Comparison of ENCODE assay signal across 1 cellular context in the genomic region with DNA sequence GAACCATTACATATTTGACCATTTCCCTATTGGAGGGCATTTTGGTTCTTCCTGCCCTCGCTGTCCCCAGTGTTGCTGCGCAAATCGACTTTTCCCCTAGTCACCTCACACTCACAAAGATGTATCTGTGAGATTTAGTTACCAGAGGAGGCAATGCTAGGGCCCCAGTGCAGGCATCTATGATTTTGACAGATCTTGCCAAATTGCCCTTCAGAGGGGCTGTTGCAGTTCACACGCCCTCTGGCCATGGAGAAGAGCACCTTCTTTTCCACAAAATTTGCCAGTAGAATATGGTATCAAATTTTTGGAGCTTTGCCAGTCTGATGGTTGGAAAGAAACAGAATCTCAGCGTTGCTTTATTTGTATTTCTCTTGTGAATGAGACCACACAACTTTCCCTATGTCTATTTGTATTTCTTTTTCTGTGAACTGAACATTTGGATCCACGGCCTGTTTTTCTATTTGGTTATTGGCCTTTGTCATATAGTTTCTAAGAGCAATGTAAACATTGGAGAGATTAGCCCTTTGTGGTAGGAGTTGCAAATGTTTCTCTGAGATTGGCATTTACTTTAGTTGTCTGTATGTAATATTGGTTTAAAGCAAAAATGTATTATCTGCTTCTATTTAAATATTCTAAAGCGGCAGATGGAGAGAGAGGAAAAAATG.
TF ChIP-seq lines count a peak whose summit lies in the region.

No MANE protein-coding gene starts in this region.

TF ChIP-seq in HepG2, 621 proteins besides CTCF, POLR2A, EP300 and RAD21 (continued from another document and continues in another):
- TF ChIP-seq, protein P1, sequence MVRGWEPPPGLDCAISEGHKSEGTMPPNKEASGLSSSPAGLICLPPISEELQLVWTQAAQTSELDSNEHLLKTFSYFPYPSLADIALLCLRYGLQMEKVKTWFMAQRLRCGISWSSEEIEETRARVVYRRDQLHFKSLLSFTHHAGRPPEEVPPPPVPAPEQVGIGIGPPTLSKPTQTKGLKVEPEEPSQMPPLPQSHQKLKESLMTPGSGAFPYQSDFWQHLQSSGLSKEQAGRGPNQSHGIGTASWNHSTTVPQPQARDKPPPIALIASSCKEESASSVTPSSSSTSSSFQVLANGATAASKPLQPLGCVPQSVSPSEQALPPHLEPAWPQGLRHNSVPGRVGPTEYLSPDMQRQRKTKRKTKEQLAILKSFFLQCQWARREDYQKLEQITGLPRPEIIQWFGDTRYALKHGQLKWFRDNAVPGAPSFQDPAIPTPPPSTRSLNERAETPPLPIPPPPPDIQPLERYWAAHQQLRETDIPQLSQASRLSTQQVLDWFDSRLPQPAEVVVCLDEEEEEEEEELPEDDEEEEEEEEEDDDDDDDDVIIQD (CRISPR knock-in tag; IDR thresholded peaks at IDR 0.05; ENCODE audit: low read depth): no peak
- no peak for TF ChIP-seq POLR2G (IDR thresholded peaks at IDR 0.05; ENCODE audit: low read depth, low read length)
- no peak for TF ChIP-seq NFE2L2 (IDR thresholded peaks at IDR 0.05; ENCODE audit: low read length)
- peak; percentile 45; the same call in 1 of the 2 replicates for TF ChIP-seq NCOA2 (CRISPR knock-in tag; IDR thresholded peaks at IDR 0.05)
- TF ChIP-seq, protein P2, sequence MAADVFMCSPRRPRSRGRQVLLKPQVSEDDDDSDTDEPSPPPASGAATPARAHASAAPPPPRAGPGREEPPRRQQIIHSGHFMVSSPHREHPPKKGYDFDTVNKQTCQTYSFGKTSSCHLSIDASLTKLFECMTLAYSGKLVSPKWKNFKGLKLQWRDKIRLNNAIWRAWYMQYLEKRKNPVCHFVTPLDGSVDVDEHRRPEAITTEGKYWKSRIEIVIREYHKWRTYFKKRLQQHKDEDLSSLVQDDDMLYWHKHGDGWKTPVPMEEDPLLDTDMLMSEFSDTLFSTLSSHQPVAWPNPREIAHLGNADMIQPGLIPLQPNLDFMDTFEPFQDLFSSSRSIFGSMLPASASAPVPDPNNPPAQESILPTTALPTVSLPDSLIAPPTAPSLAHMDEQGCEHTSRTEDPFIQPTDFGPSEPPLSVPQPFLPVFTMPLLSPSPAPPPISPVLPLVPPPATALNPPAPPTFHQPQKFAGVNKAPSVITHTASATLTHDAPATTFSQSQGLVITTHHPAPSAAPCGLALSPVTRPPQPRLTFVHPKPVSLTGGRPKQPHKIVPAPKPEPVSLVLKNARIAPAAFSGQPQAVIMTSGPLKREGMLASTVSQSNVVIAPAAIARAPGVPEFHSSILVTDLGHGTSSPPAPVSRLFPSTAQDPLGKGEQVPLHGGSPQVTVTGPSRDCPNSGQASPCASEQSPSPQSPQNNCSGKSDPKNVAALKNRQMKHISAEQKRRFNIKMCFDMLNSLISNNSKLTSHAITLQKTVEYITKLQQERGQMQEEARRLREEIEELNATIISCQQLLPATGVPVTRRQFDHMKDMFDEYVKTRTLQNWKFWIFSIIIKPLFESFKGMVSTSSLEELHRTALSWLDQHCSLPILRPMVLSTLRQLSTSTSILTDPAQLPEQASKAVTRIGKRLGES (CRISPR knock-in tag; IDR thresholded peaks at IDR 0.05; ENCODE audit: borderline replicate concordance): no peak
- TF ChIP-seq WIZ (CRISPR knock-in tag; IDR thresholded peaks at IDR 0.05): no peak
- TF ChIP-seq, protein P3, sequence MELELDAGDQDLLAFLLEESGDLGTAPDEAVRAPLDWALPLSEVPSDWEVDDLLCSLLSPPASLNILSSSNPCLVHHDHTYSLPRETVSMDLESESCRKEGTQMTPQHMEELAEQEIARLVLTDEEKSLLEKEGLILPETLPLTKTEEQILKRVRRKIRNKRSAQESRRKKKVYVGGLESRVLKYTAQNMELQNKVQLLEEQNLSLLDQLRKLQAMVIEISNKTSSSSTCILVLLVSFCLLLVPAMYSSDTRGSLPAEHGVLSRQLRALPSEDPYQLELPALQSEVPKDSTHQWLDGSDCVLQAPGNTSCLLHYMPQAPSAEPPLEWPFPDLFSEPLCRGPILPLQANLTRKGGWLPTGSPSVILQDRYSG (CRISPR knock-in tag; IDR thresholded peaks at IDR 0.05): no peak
- TF ChIP-seq, protein P4, sequence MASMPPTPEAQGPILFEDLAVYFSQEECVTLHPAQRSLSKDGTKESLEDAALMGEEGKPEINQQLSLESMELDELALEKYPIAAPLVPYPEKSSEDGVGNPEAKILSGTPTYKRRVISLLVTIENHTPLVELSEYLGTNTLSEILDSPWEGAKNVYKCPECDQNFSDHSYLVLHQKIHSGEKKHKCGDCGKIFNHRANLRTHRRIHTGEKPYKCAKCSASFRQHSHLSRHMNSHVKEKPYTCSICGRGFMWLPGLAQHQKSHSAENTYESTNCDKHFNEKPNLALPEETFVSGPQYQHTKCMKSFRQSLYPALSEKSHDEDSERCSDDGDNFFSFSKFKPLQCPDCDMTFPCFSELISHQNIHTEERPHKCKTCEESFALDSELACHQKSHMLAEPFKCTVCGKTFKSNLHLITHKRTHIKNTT (CRISPR knock-in tag; IDR thresholded peaks at IDR 0.05): no peak
- TF ChIP-seq SMARCE1 (IDR thresholded peaks at IDR 0.05; ENCODE audit: borderline replicate concordance): no peak
- TF ChIP-seq HOXA9 (CRISPR knock-in tag; IDR thresholded peaks at IDR 0.05; ENCODE audit: borderline replicate concordance): no peak
- no peak for TF ChIP-seq IKZF4 (CRISPR knock-in tag; IDR thresholded peaks at IDR 0.05; ENCODE audit: borderline replicate concordance, low read depth, not compliant biosample characterization)
- no peak for TF ChIP-seq HBP1 (CRISPR knock-in tag; IDR thresholded peaks at IDR 0.05; ENCODE audit: low read depth)
- no peak for TF ChIP-seq ESRRA (CRISPR knock-in tag; IDR thresholded peaks at IDR 0.05; ENCODE audit: low read depth)
- TF ChIP-seq, protein P5, sequence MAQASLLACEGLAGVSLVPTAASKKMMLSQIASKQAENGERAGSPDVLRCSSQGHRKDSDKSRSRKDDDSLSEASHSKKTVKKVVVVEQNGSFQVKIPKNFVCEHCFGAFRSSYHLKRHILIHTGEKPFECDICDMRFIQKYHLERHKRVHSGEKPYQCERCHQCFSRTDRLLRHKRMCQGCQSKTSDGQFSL (CRISPR knock-in tag; IDR thresholded peaks at IDR 0.05): no peak
- no peak for TF ChIP-seq NR2F1 (CRISPR knock-in tag; IDR thresholded peaks at IDR 0.05)
- peak; percentile 60; the same call in 1 of the 2 replicates for TF ChIP-seq FOXJ3 (CRISPR knock-in tag; IDR thresholded peaks at IDR 0.05; ENCODE audit: borderline replicate concordance)
- no peak for TF ChIP-seq ZNF543 (CRISPR knock-in tag; IDR thresholded peaks at IDR 0.05)
- no peak for TF ChIP-seq TOE1 (CRISPR knock-in tag; IDR thresholded peaks at IDR 0.05)
- TF ChIP-seq, protein P6, sequence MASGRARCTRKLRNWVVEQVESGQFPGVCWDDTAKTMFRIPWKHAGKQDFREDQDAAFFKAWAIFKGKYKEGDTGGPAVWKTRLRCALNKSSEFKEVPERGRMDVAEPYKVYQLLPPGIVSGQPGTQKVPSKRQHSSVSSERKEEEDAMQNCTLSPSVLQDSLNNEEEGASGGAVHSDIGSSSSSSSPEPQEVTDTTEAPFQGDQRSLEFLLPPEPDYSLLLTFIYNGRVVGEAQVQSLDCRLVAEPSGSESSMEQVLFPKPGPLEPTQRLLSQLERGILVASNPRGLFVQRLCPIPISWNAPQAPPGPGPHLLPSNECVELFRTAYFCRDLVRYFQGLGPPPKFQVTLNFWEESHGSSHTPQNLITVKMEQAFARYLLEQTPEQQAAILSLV (CRISPR knock-in tag; IDR thresholded peaks at IDR 0.05; ENCODE audit: borderline replicate concordance): no peak
- peak; percentile 83; the same call in 1 of the 2 replicates for TF ChIP-seq RCOR2 (CRISPR knock-in tag; IDR thresholded peaks at IDR 0.05)
- no peak for TF ChIP-seq ATF3 (CRISPR knock-in tag; IDR thresholded peaks at IDR 0.05)
- TF ChIP-seq, protein P7, sequence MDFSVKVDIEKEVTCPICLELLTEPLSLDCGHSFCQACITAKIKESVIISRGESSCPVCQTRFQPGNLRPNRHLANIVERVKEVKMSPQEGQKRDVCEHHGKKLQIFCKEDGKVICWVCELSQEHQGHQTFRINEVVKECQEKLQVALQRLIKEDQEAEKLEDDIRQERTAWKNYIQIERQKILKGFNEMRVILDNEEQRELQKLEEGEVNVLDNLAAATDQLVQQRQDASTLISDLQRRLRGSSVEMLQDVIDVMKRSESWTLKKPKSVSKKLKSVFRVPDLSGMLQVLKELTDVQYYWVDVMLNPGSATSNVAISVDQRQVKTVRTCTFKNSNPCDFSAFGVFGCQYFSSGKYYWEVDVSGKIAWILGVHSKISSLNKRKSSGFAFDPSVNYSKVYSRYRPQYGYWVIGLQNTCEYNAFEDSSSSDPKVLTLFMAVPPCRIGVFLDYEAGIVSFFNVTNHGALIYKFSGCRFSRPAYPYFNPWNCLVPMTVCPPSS (IDR thresholded peaks at IDR 0.05): no peak
- no peak for TF ChIP-seq GZF1 (CRISPR knock-in tag; IDR thresholded peaks at IDR 0.05)
- no peak for TF ChIP-seq PHF21A (CRISPR knock-in tag; IDR thresholded peaks at IDR 0.05)
- TF ChIP-seq NKX3-1 (CRISPR knock-in tag; IDR thresholded peaks at IDR 0.05): no peak
- TF ChIP-seq SRSF1 (optimal IDR thresholded peaks at IDR 0.05; ENCODE audit: low read depth, low read length): no peak
- TF ChIP-seq, protein P8, sequence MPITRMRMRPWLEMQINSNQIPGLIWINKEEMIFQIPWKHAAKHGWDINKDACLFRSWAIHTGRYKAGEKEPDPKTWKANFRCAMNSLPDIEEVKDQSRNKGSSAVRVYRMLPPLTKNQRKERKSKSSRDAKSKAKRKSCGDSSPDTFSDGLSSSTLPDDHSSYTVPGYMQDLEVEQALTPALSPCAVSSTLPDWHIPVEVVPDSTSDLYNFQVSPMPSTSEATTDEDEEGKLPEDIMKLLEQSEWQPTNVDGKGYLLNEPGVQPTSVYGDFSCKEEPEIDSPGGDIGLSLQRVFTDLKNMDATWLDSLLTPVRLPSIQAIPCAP (CRISPR knock-in tag; IDR thresholded peaks at IDR 0.05; ENCODE audit: low read depth): no peak
- no peak for TF ChIP-seq DNMT3B (CRISPR knock-in tag; conservative IDR thresholded peaks at IDR 0.05)
- TF ChIP-seq NFE2L1 (CRISPR knock-in tag; IDR thresholded peaks at IDR 0.05; ENCODE audit: borderline replicate concordance): no peak
- TF ChIP-seq, protein P9, sequence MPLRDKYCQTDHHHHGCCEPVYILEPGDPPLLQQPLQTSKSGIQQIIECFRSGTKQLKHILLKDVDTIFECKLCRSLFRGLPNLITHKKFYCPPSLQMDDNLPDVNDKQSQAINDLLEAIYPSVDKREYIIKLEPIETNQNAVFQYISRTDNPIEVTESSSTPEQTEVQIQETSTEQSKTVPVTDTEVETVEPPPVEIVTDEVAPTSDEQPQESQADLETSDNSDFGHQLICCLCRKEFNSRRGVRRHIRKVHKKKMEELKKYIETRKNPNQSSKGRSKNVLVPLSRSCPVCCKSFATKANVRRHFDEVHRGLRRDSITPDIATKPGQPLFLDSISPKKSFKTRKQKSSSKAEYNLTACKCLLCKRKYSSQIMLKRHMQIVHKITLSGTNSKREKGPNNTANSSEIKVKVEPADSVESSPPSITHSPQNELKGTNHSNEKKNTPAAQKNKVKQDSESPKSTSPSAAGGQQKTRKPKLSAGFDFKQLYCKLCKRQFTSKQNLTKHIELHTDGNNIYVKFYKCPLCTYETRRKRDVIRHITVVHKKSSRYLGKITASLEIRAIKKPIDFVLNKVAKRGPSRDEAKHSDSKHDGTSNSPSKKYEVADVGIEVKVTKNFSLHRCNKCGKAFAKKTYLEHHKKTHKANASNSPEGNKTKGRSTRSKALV (CRISPR knock-in tag; IDR thresholded peaks at IDR 0.05): no peak
- TF ChIP-seq ZNF737 (CRISPR knock-in tag; IDR thresholded peaks at IDR 0.05; ENCODE audit: borderline replicate concordance): no peak
- no peak for TF ChIP-seq NFIB (CRISPR knock-in tag; IDR thresholded peaks at IDR 0.05; ENCODE audit: borderline replicate concordance)
- no peak for TF ChIP-seq ZNF724P (CRISPR knock-in tag; IDR thresholded peaks at IDR 0.05; ENCODE audit: borderline replicate concordance)
- TF ChIP-seq, protein P10, sequence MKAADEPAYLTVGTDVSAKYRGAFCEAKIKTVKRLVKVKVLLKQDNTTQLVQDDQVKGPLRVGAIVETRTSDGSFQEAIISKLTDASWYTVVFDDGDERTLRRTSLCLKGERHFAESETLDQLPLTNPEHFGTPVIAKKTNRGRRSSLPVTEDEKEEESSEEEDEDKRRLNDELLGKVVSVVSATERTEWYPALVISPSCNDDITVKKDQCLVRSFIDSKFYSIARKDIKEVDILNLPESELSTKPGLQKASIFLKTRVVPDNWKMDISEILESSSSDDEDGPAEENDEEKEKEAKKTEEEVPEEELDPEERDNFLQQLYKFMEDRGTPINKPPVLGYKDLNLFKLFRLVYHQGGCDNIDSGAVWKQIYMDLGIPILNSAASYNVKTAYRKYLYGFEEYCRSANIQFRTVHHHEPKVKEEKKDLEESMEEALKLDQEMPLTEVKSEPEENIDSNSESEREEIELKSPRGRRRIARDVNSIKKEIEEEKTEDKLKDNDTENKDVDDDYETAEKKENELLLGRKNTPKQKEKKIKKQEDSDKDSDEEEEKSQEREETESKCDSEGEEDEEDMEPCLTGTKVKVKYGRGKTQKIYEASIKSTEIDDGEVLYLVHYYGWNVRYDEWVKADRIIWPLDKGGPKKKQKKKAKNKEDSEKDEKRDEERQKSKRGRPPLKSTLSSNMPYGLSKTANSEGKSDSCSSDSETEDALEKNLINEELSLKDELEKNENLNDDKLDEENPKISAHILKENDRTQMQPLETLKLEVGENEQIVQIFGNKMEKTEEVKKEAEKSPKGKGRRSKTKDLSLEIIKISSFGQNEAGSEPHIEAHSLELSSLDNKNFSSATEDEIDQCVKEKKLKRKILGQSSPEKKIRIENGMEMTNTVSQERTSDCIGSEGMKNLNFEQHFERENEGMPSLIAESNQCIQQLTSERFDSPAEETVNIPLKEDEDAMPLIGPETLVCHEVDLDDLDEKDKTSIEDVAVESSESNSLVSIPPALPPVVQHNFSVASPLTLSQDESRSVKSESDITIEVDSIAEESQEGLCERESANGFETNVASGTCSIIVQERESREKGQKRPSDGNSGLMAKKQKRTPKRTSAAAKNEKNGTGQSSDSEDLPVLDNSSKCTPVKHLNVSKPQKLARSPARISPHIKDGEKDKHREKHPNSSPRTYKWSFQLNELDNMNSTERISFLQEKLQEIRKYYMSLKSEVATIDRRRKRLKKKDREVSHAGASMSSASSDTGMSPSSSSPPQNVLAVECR (CRISPR knock-in tag; IDR thresholded peaks at IDR 0.05; ENCODE audit: borderline replicate concordance): no peak
- TF ChIP-seq ZSCAN22 (CRISPR knock-in tag; IDR thresholded peaks at IDR 0.05): no peak
- 0 out of 2 replicates have a peak, but pooled peaks have one; percentile 61 for TF ChIP-seq HDAC2 (CRISPR knock-in tag; IDR thresholded peaks at IDR 0.05)
- no peak for TF ChIP-seq ZFP37 (CRISPR knock-in tag; IDR thresholded peaks at IDR 0.05; ENCODE audit: borderline replicate concordance)
- TF ChIP-seq ZSCAN29 (CRISPR knock-in tag; conservative IDR thresholded peaks at IDR 0.05): no peak
- TF ChIP-seq ZNF652 (CRISPR knock-in tag; IDR thresholded peaks at IDR 0.05; ENCODE audit: borderline replicate concordance, low read depth): no peak
- TF ChIP-seq CREB1 (IDR thresholded peaks at IDR 0.05): no peak
- peak; percentile 54 for TF ChIP-seq CREB1 (CRISPR knock-in tag; IDR thresholded peaks at IDR 0.05)
